Comparison of ENCODE assay signal across 10 cellular contexts in genomic region chr11:65552413-65552951, GRCh38. TPM values are rescaled to one million over a fixed set of nuclear protein-coding genes. Genes with fewer than 3 reads are reported as not detected.
DNase-seq lines count a peak whose midpoint lies in the region; ATAC-seq, FAIRE-seq and TF ChIP-seq lines count a peak whose summit lies in the region.
"Had no signal": no experiment of that assay in that cellular context is flagged by ENCODE, and none has a peak within 500 bp of the region (broad histone marks: within the 10 kb centered on the region; RNA-seq: fewer than 3 reads in every experiment).

No MANE protein-coding gene starts in this region.

- no peak for TF ChIP-seq POLR2A in H1 (IDR thresholded peaks at IDR 0.05; ENCODE audit: control extremely low read depth in 1 of 2, low read depth in 2 of 2, low read length in 2 of 2)

- peak overlapping the region; percentile 34; the same call in 1 of the 2 replicates for H2BK20ac ChIP-seq in H1 (ENCODE audit: low read length)

- POLR2A ChIA-PET in PC-3 (lab: Charles Lee; ENCODE audit: unreplicated experiment) = no interaction called here
- POLR2A ChIA-PET in H1 (lab: Charles Lee; ENCODE audit: partially characterized antibody) = interaction anchor here (0.6 to 3.0 kb wide), 9 partner anchors 11 to 472 kb away, joined by 3 to 22 read pairs (median 6); partner anchors contain the start of genes FAM89B, MALAT1 and SCYL1

- H4K5ac ChIP-seq in H1 (ENCODE audit: insufficient read length, low read depth, low read length) = no peak overlapping the region

- peak overlapping the region; percentile 4; the same call in 1 of the 2 replicates for H2BK12ac ChIP-seq in H1 (ENCODE audit: low read depth, low read length)

- peak overlapping the region; percentile 2 for H2BK15ac ChIP-seq in H1 (ENCODE audit: low read length)

- H3K9me3 ChIP-seq in BLaER1 treated with 17β-estradiol and CSF1 and Interleukin-3, amounts not matched to agents 10 nM and 100 nM (replicated peaks in 1 of 11) = no peaks in the 10 kb centered on the region
- no peaks in the 10 kb centered on the region for H3K9me3 ChIP-seq in DOHH2 (ENCODE audit: control insufficient read depth, insufficient read depth, low read length)
- no peaks in the 10 kb centered on the region for H3K9me3 ChIP-seq in PC-3 (ENCODE audit: low read length)
- no peaks in the 10 kb centered on the region for H3K9me3 ChIP-seq in H1 (ENCODE audit: insufficient read depth in 2 of 2, low read depth in 1 of 2, low read length in 1 of 2)

- H3K56ac ChIP-seq in H1 (replicated peaks; ENCODE audit: insufficient read length, low read depth, low read length) = no peak overlapping the region

- no peak overlapping the region for H3K14ac ChIP-seq in H1 (ENCODE audit: insufficient read length)

- peaks cover 7 to 51% (median 15%) of the 10 kb centered on the region in 11 experiments; a peak in 15 of 22 replicates for H3K36me3 ChIP-seq in BLaER1 treated with 17β-estradiol and CSF1 and Interleukin-3, amounts not matched to agents 10 nM and 100 nM
- H3K36me3 ChIP-seq in DOHH2 (ENCODE audit: control insufficient read depth, low read length) (no peaks in the 10 kb centered on the region), PC-3 (ENCODE audit: low read depth, low read length) (peaks cover 11% of the 10 kb centered on the region; the same call in 1 of the 2 replicates), H1 (ENCODE audit: control insufficient read depth in 2 of 4, insufficient read depth in 4 of 4, low read length in 3 of 4) (no peaks in the 10 kb centered on the region)

- CTCF ChIA-PET in PC-3 (lab: Charles Lee) = interaction anchor here (0.6 to 2.0 kb wide), 2 partner anchors 11 to 13 kb away, joined by 5 to 7 read pairs; no protein-coding TSS in a partner anchor
- CTCF ChIA-PET in H1 (lab: Charles Lee; ENCODE audit: partially characterized antibody) = interaction anchor here (0.6 to 6.9 kb wide), 20 partner anchors 7 to 728 kb away, joined by 3 to 78 read pairs (median 6); partner anchors contain the start of genes CCDC85B, EHBP1L1, FAM89B and KCNK7

- 78% methylated on average over 8 of the region's 8 CpGs; no CpG with 5 or more reads in 1 of the 2 experiments for WGBS in H1 (ENCODE audit: extremely low coverage in 1 of 2, insufficient coverage in 1 of 2, insufficient read length in 1 of 2, insufficient replicate concordance in 2 of 2, low coverage in 1 of 2, low lambda C conversion rate in 2 of 2, missing lambda C conversion rate in 1 of 2), 2 experiments

- H2AFZ ChIP-seq in PC-3 (ENCODE audit: low read length) (no peak overlapping the region), H1 (ENCODE audit: low read length) (no peak overlapping the region)

- H3K4me3 ChIP-seq in BLaER1 treated with 17β-estradiol and CSF1 and Interleukin-3, amounts not matched to agents 10 nM and 100 nM = no peak overlapping the region
- H3K4me3 ChIP-seq in DOHH2 (ENCODE audit: low read length) = no peak overlapping the region
- H3K4me3 ChIP-seq in PC-3 (ENCODE audit: low read length) = no peak overlapping the region
- H3K4me3 ChIP-seq in H1 (ENCODE audit: extremely low read depth in 1 of 4, insufficient read depth in 2 of 4, low read depth in 3 of 4, low read length in 4 of 4) = no peak overlapping the region

- H3K27ac ChIP-seq in BLaER1 treated with 17β-estradiol and CSF1 and Interleukin-3, amounts not matched to agents 10 nM and 100 nM = peak overlapping the region in 8 of 11 experiments; percentile 32 to 74 (median 46); a peak in 13 of 22 replicates
- H3K27ac ChIP-seq in DOHH2 (ENCODE audit: low read depth, low read length) (no peak overlapping the region), PC-3 (ENCODE audit: low read length) (no peak overlapping the region), H1 (ENCODE audit: low read depth, low read length) (no peak overlapping the region)

- DNase-seq in PC-3 = no peak
- no peak for DNase-seq in H1 (ENCODE audit: low read depth in 1 of 2, low spot score in 2 of 2)
- no peak for DNase-seq in NCI-H2081 treated with DMSO at 0.1 percent for 48 hours (lab: John Stamatoyannopoulos, UW)
- DNase-seq in mucosa of gallbladder (ENCODE audit: low spot score) = no peak
- no peak for DNase-seq in NK-92 treated with Interleukin-12 subunit alpha and Interleukin-12 subunit beta, amount 100 ng/mL, for 24 hours (lab: John Stamatoyannopoulos, UW)
- no peak for DNase-seq in left cardiac atrium
- DNase-seq: EL had no signal

- H3K9me2 ChIP-seq in DOHH2 (replicated peaks; ENCODE audit: control insufficient read depth, low read length) (no peaks in the 10 kb centered on the region), PC-3 (replicated peaks; ENCODE audit: low read length) (no peaks in the 10 kb centered on the region)

- H3K23me2 ChIP-seq in H1 (ENCODE audit: low read depth, low read length) = peaks cover 7% of the 10 kb centered on the region; the same call in 1 of the 2 replicates

- H3F3A ChIP-seq in DOHH2 (ENCODE audit: control insufficient read depth, insufficient read depth) = peaks cover 8% of the 10 kb centered on the region
- H3F3A ChIP-seq in PC-3 (ENCODE audit: low read length, unreplicated experiment) = no peaks in the 10 kb centered on the region

- no TSS peak for BruUV-seq in PC-3 (replicated peaks; lab: Mats Ljungman, UMichigan)

- H4K91ac ChIP-seq in H1 (replicated peaks; ENCODE audit: insufficient read length, low read length) = no peak overlapping the region

- ATAC-seq in PC-3 (no peak), left cardiac atrium (no peak)

- TF ChIP-seq CTCF in DOHH2 (IDR thresholded peaks at IDR 0.05; ENCODE audit: low read depth, low read length, poor library complexity, severe bottlenecking) (peak; percentile 55), PC-3 (conservative IDR thresholded peaks at IDR 0.05; ENCODE audit: low read depth, low read length) (0 out of 2 replicates have a peak, but pooled peaks have one; percentile 5), H1 (IDR thresholded peaks at IDR 0.05; ENCODE audit: control extremely low read depth in 1 of 3, insufficient read depth in 1 of 3, low read depth in 1 of 3, low read length in 3 of 3) (no peak)

- 0 out of 2 replicates have a peak overlapping the region, but pooled peaks have one; percentile 31 for H2BK5ac ChIP-seq in H1 (ENCODE audit: low read depth, low read length)

- FAIRE-seq in H1 (lab: Jason Lieb, UNC) = no peak
- FAIRE-seq: endometrium had no signal

- H2BK120ac ChIP-seq in H1 (replicated peaks; ENCODE audit: low read depth, low read length) = no peak overlapping the region

- peaks cover 0 to 43% (median 13%) of the 10 kb centered on the region in 11 experiments; a peak in 13 of 22 replicates for H4K20me1 ChIP-seq in BLaER1 treated with 17β-estradiol and CSF1 and Interleukin-3, amounts not matched to agents 10 nM and 100 nM
- H4K20me1 ChIP-seq in DOHH2 (ENCODE audit: control insufficient read depth, insufficient read depth, low read depth, low read length) (no peaks in the 10 kb centered on the region), PC-3 (ENCODE audit: low read length) (no peaks in the 10 kb centered on the region), H1 (replicated peaks in 1 of 2; ENCODE audit: control insufficient read depth in 1 of 2, insufficient read depth in 2 of 2, low read length in 2 of 2) (peaks cover 0 to 2% of the 10 kb centered on the region in 2 experiments)

- H3K23ac ChIP-seq in H1 (ENCODE audit: insufficient read length) = no peak overlapping the region

- intact Hi-C loops in PC-3 (cut with micrococcal nuclease) = no loop called here
- intact Hi-C loops in left cardiac atrium (cut with DNase I) = no loop called here

- TF ChIP-seq EP300 in H1 (IDR thresholded peaks at IDR 0.05; ENCODE audit: borderline replicate concordance in 1 of 2, low read depth in 2 of 2, low read length in 2 of 2) = no peak

- no peak overlapping the region; the same call in 1 of the 2 replicates for H4K8ac ChIP-seq in H1 (ENCODE audit: extremely low read depth, insufficient read depth, low read length)

- no peak overlapping the region for H3K4ac ChIP-seq in H1 (replicated peaks; ENCODE audit: insufficient read length, low read depth, low read length)

- TF ChIP-seq RAD21 in H1 (IDR thresholded peaks at IDR 0.05 in 1 of 2, conservative IDR thresholded peaks at IDR 0.05 in 1 of 2; ENCODE audit: low read depth in 2 of 2, low read length in 2 of 2) = no peak

- H3K79me2 ChIP-seq in DOHH2 (ENCODE audit: control insufficient read depth, low read length) (no peaks in the 10 kb centered on the region), PC-3 (ENCODE audit: low read length) (peaks cover 26% of the 10 kb centered on the region), H1 (ENCODE audit: control insufficient read depth in 1 of 2, insufficient read depth in 2 of 2, low read length in 2 of 2) (no peaks in the 10 kb centered on the region)

- H3K4me1 ChIP-seq in BLaER1 treated with 17β-estradiol and CSF1 and Interleukin-3, amounts not matched to agents 10 nM and 100 nM = peaks cover 78 to 93% (median 89%) of the 10 kb centered on the region in 10 experiments
- H3K4me1 ChIP-seq in DOHH2 (ENCODE audit: control insufficient read depth, low read length) = peaks cover 53% of the 10 kb centered on the region
- peaks cover 42% of the 10 kb centered on the region for H3K4me1 ChIP-seq in PC-3 (ENCODE audit: insufficient read depth, low read length)
- peaks cover 0 to 39% (median 28%) of the 10 kb centered on the region in 4 experiments; a peak in 6 of 7 replicates for H3K4me1 ChIP-seq in H1 (replicated peaks in 1 of 4; ENCODE audit: control insufficient read depth in 3 of 4, insufficient read depth in 4 of 4, low read length in 3 of 4)

- H2AK5ac ChIP-seq in H1 (ENCODE audit: low read depth, low read length) = no peak overlapping the region

- H3K4me2 ChIP-seq in BLaER1 treated with 17β-estradiol and CSF1 and Interleukin-3, amounts not matched to agents 10 nM and 100 nM = peak overlapping the region; percentile 61 to 100 (median 78)
- H3K4me2 ChIP-seq in DOHH2 (ENCODE audit: low read length) (peak overlapping the region; percentile 54; the same call in 1 of the 2 replicates), PC-3 (ENCODE audit: low read length) (no peak overlapping the region), H1 (ENCODE audit: insufficient read depth in 1 of 2, low read depth in 2 of 2, low read length in 2 of 2) (peak overlapping the region in 1 of 2 experiments; percentile 57; a peak in 2 of 4 replicates)

- no peaks in the 10 kb centered on the region for H3K27me3 ChIP-seq in BLaER1 treated with 17β-estradiol and CSF1 and Interleukin-3, amounts not matched to agents 10 nM and 100 nM
- H3K27me3 ChIP-seq in DOHH2 (ENCODE audit: control insufficient read depth, low read length) = no peaks in the 10 kb centered on the region
- H3K27me3 ChIP-seq in PC-3 (ENCODE audit: low read length) = no peaks in the 10 kb centered on the region
- H3K27me3 ChIP-seq in H1 (replicated peaks in 1 of 4; ENCODE audit: control insufficient read depth in 3 of 4, extremely low read depth in 1 of 4, insufficient read depth in 3 of 4, low read length in 3 of 4) = peaks cover 2 to 40% (median 27%) of the 10 kb centered on the region in 4 experiments; a peak in 6 of 7 replicates

- H3K9ac ChIP-seq in BLaER1 treated with 17β-estradiol and CSF1 and Interleukin-3, amounts not matched to agents 10 nM and 100 nM = peak overlapping the region in 7 of 11 experiments; percentile 8 to 64 (median 22); a peak in 9 of 22 replicates
- no peak overlapping the region for H3K9ac ChIP-seq in PC-3 (ENCODE audit: low read length)
- H3K9ac ChIP-seq in H1 (replicated peaks in 1 of 4; ENCODE audit: extremely low read depth in 1 of 4, low read depth in 3 of 4, low read length in 3 of 4) = no peak overlapping the region

- no peak overlapping the region for H3K18ac ChIP-seq in H1 (ENCODE audit: extremely low read depth, low read length)

- H3K79me1 ChIP-seq in H1 (ENCODE audit: low read depth, low read length) = no peaks in the 10 kb centered on the region

RNA-seq across cellular contexts. Expression of gene LTBP3, which starts 5.7 kb away (rescaled TPM):
- total RNA-seq in PC-3 (2014; rRNA removed) = 197 and 233 TPM in 2 replicates
- 12.8 and 15.3 TPM in 2 replicates for total RNA-seq in H1 (2021; fragmentation: NEBNext Ultra II Directional; extraction: Animal tissue kit (Norgen Biotek cat#: 25700))
- 17.8 and 25.2 TPM in 2 replicates for polyA plus RNA-seq in H1 (2011; rRNA removed)
- polyA plus RNA-seq in H1 (2011; cell fraction: cytosol; rRNA removed) = 16.0 TPM
- 71.4 TPM for polyA plus RNA-seq in H1 (2011; cell fraction: nucleus; rRNA removed)
- 7.7 to 16.8 TPM (median 14.8 TPM) in 4 replicates for polyA plus RNA-seq in H1 (2012, experiment 1 of 2)
- 7.9 TPM for polyA plus RNA-seq in H1 (2012, experiment 2 of 2)
- polyA plus RNA-seq in H1 (2013, experiment 1 of 2) = 19.0 TPM
- 16.9 TPM for polyA plus RNA-seq in H1 (2013, experiment 2 of 2)
- 2.7 and 4.8 TPM in 2 replicates for polyA minus RNA-seq in H1 (2011; rRNA and poly(A)+ RNA removed)
- 10.1 TPM for polyA minus RNA-seq in H1 (2011; cell fraction: cytosol; rRNA and poly(A)+ RNA removed)
- 15.4 TPM for polyA minus RNA-seq in H1 (2011; cell fraction: nucleus; rRNA and poly(A)+ RNA removed)
- 257 TPM for total RNA-seq in mucosa of gallbladder
- total RNA-seq in left cardiac atrium = 10 to 100 TPM; 85.6 to 96.2 TPM

RNA-seq across cellular contexts. Expression of gene ZNRD2, which starts 17.8 kb away (rescaled TPM):
- total RNA-seq in PC-3 (2014; rRNA removed) (126 and 206 TPM in 2 replicates), mucosa of gallbladder (30.0 TPM), left cardiac atrium (10 to 100 TPM; 24.6 to 35.0 TPM)
- 53.4 and 56.1 TPM in 2 replicates for total RNA-seq in H1 (2021; fragmentation: NEBNext Ultra II Directional; extraction: Animal tissue kit (Norgen Biotek cat#: 25700))
- polyA plus RNA-seq in H1 (2011; rRNA removed) = 125 and 148 TPM in 2 replicates
- polyA plus RNA-seq in H1 (2011; cell fraction: cytosol; rRNA removed) = 91.1 TPM
- 91.2 TPM for polyA plus RNA-seq in H1 (2011; cell fraction: nucleus; rRNA removed)
- 84.9 to 91.1 TPM (median 88.1 TPM) in 4 replicates for polyA plus RNA-seq in H1 (2012, experiment 1 of 2)
- 128 TPM for polyA plus RNA-seq in H1 (2012, experiment 2 of 2)
- 85.3 TPM for polyA plus RNA-seq in H1 (2013, experiment 1 of 2)
- polyA plus RNA-seq in H1 (2013, experiment 2 of 2) = 89.8 TPM
- polyA minus RNA-seq in H1 (2011; rRNA and poly(A)+ RNA removed) = 11.7 and 17.5 TPM in 2 replicates
- polyA minus RNA-seq in H1 (2011; cell fraction: cytosol; rRNA and poly(A)+ RNA removed) = 25.8 TPM
- polyA minus RNA-seq in H1 (2011; cell fraction: nucleus; rRNA and poly(A)+ RNA removed) = 52.9 TPM

RNA-seq across cellular contexts. Expression of gene FAM89B, which starts 19.9 kb away (rescaled TPM):
- 76.3 and 87.7 TPM in 2 replicates for total RNA-seq in PC-3 (2014; rRNA removed)
- 15.8 and 17.6 TPM in 2 replicates for total RNA-seq in H1 (2021; fragmentation: NEBNext Ultra II Directional; extraction: Animal tissue kit (Norgen Biotek cat#: 25700))
- polyA plus RNA-seq in H1 (2011; rRNA removed) = 32.4 and 39.2 TPM in 2 replicates
- polyA plus RNA-seq in H1 (2011; cell fraction: cytosol; rRNA removed) = 21.2 TPM
- 30.1 TPM for polyA plus RNA-seq in H1 (2011; cell fraction: nucleus; rRNA removed)
- 11.0 to 14.3 TPM (median 11.7 TPM) in 4 replicates for polyA plus RNA-seq in H1 (2012, experiment 1 of 2)
- polyA plus RNA-seq in H1 (2012, experiment 2 of 2) = 14.5 TPM
- polyA plus RNA-seq in H1 (2013, experiment 1 of 2) = 16.9 TPM
- 17.1 TPM for polyA plus RNA-seq in H1 (2013, experiment 2 of 2)
- polyA minus RNA-seq in H1 (2011; rRNA and poly(A)+ RNA removed) = 5.8 and 6.0 TPM in 2 replicates
- polyA minus RNA-seq in H1 (2011; cell fraction: cytosol; rRNA and poly(A)+ RNA removed) = 6.2 TPM
- 17.7 TPM for polyA minus RNA-seq in H1 (2011; cell fraction: nucleus; rRNA and poly(A)+ RNA removed)
- total RNA-seq in mucosa of gallbladder = 68.2 TPM
- 10 to 100 TPM; 33.5 to 34.5 TPM for total RNA-seq in left cardiac atrium

RNA-seq across cellular contexts. Expression of gene EHBP1L1, which starts 23.4 kb away (rescaled TPM):
- total RNA-seq in PC-3 (2014; rRNA removed) (126 and 200 TPM in 2 replicates), mucosa of gallbladder (128 TPM), left cardiac atrium (10 to 100 TPM; 53.4 to 61.0 TPM)
- total RNA-seq in H1 (2021; fragmentation: NEBNext Ultra II Directional; extraction: Animal tissue kit (Norgen Biotek cat#: 25700)) = 6.6 and 7.9 TPM in 2 replicates
- polyA plus RNA-seq in H1 (2011; rRNA removed) = 4.3 and 6.2 TPM in 2 replicates
- polyA plus RNA-seq in H1 (2011; cell fraction: cytosol; rRNA removed) = 7.3 TPM
- 21.8 TPM for polyA plus RNA-seq in H1 (2011; cell fraction: nucleus; rRNA removed)
- polyA plus RNA-seq in H1 (2012, experiment 1 of 2) = 4.6 to 6.7 TPM (median 5.1 TPM) in 4 replicates
- polyA plus RNA-seq in H1 (2012, experiment 2 of 2) = 1.2 TPM
- polyA plus RNA-seq in H1 (2013, experiment 1 of 2) = 6.2 TPM
- 5.6 TPM for polyA plus RNA-seq in H1 (2013, experiment 2 of 2)
- 1.8 and 1.9 TPM in 2 replicates for polyA minus RNA-seq in H1 (2011; rRNA and poly(A)+ RNA removed)
- 3.4 TPM for polyA minus RNA-seq in H1 (2011; cell fraction: cytosol; rRNA and poly(A)+ RNA removed)
- 3.8 TPM for polyA minus RNA-seq in H1 (2011; cell fraction: nucleus; rRNA and poly(A)+ RNA removed)

RNA-seq across cellular contexts. Expression of gene SCYL1, which starts 27.6 kb away (rescaled TPM):
- total RNA-seq in PC-3 (2014; rRNA removed) = 201 and 262 TPM in 2 replicates
- total RNA-seq in H1 (2021; fragmentation: NEBNext Ultra II Directional; extraction: Animal tissue kit (Norgen Biotek cat#: 25700)) = 59.4 and 59.8 TPM in 2 replicates
- polyA plus RNA-seq in H1 (2011; rRNA removed) = 77.7 and 111 TPM in 2 replicates
- polyA plus RNA-seq in H1 (2011; cell fraction: cytosol; rRNA removed) = 81.5 TPM
- 125 TPM for polyA plus RNA-seq in H1 (2011; cell fraction: nucleus; rRNA removed)
- polyA plus RNA-seq in H1 (2012, experiment 1 of 2) = 25.2 to 54.4 TPM (median 48.4 TPM) in 4 replicates
- polyA plus RNA-seq in H1 (2012, experiment 2 of 2) = 47.9 TPM
- polyA plus RNA-seq in H1 (2013, experiment 1 of 2) = 44.5 TPM
- 50.1 TPM for polyA plus RNA-seq in H1 (2013, experiment 2 of 2)
- 40.4 and 48.7 TPM in 2 replicates for polyA minus RNA-seq in H1 (2011; rRNA and poly(A)+ RNA removed)
- polyA minus RNA-seq in H1 (2011; cell fraction: cytosol; rRNA and poly(A)+ RNA removed) = 40.9 TPM
- 32.2 TPM for polyA minus RNA-seq in H1 (2011; cell fraction: nucleus; rRNA and poly(A)+ RNA removed)
- 90.1 TPM for total RNA-seq in mucosa of gallbladder
- 10 to 100 TPM; 51.5 to 67.3 TPM for total RNA-seq in left cardiac atrium

Comparison
In these comparisons a context has a peak if more than half of its experiments do, and no peak if none do; other contexts are left out.
1. H3K27ac ChIP-seq: peak in BLaER1 treated with 17β-estradiol and CSF1 and Interleukin-3, amounts not matched to agents 10 nM and 100 nM (8 of 11); none in DOHH2 (single experiment), PC-3 (single experiment) and H1 (single experiment).
2. H3K9ac ChIP-seq: peak in BLaER1 treated with 17β-estradiol and CSF1 and Interleukin-3, amounts not matched to agents 10 nM and 100 nM (7 of 11); none in PC-3 (single experiment) and H1 (0 of 4).
3. CTCF ChIP-seq: peak in DOHH2 (single experiment) and PC-3 (single experiment); none in H1 (0 of 3).